8 cellular contexts compared by ENCODE assay signal in genomic region chr7:23679898-23680416, GRCh38. TPM values are rescaled to one million over a fixed set of nuclear protein-coding genes. Genes with fewer than 3 reads are reported as not detected.
DNase-seq lines count a peak whose midpoint lies in the region; ATAC-seq, FAIRE-seq and TF ChIP-seq lines count a peak whose summit lies in the region.

FAM221A (plus strand) TSS chr7:23680199; CDS start chr7:23680219, 20 bp downstream.

- WGBS in adrenal gland, 4 donors: 0 to 1% (median 0%) methylated on average over 3 to 53 of the region's 53 CpGs

- no peaks in the 10 kb centered on the region for H3K9me3 ChIP-seq in adrenal gland (replicated peaks in 1 of 3)
- H3K9me3 ChIP-seq in right atrium auricular region: no peaks in the 10 kb centered on the region

- in situ Hi-C loops in SK-MEL-5 (cut with HindIII; ENCODE audit: low pct_unique_long_range_greater_than_20kb, low sequenced_read_pairs): no loop called here

- H3K27ac ChIP-seq in adrenal gland (peak within 1 kb of the TSS in 4 of 5 donors; percentile 46 to 83 (median 68)), right atrium auricular region (peak within 1 kb of the TSS; percentile 88 to 90)

- DNase-seq in EH (ENCODE audit: low read depth) (peak; percentile 62), Kasumi-1 (lab: John Stamatoyannopoulos, UW) (peak; percentile 94 to 95), SK-MEL-5 (ENCODE audit: low read depth, low spot score) (peak; percentile 26), adrenal gland (peak; percentile 89 to 93 (median 91)), right atrium auricular region (ENCODE audit: low spot score) (peak; percentile 90), putamen (ENCODE audit: low spot score) (peak; percentile 89), urothelium cell line (ENCODE audit: low spot score) (peak; percentile 88)

- TF ChIP-seq CTCF in adrenal gland (IDR thresholded peaks at IDR 0.05) (peak; percentile 51 to 79 (median 70)), right atrium auricular region (IDR thresholded peaks at IDR 0.05) (peak; percentile 71 to 81)

- peak; percentile 82 for FAIRE-seq in urothelium cell line (lab: Jason Lieb, UNC)

- H3K36me3 ChIP-seq in adrenal gland (replicated peaks in 1 of 2) (no peaks in the 10 kb centered on the region), right atrium auricular region (no peaks in the 10 kb centered on the region)

- peaks cover 4 to 10% of the 10 kb centered on the region in 2 donors for H3K4me1 ChIP-seq in adrenal gland (replicated peaks in 1 of 2)
- peaks cover 0 to 17% of the 10 kb centered on the region in 2 donors for H3K4me1 ChIP-seq in right atrium auricular region

- peak within 1 kb of the TSS; percentile 12 to 74 (median 60) for H3K4me3 ChIP-seq in adrenal gland
- H3K4me3 ChIP-seq in right atrium auricular region: peak within 1 kb of the TSS; percentile 69 to 85

- H3K27me3 ChIP-seq in adrenal gland (no peaks in the 10 kb centered on the region), right atrium auricular region (no peaks in the 10 kb centered on the region)

- intact Hi-C loops in adrenal gland (cut with DNase I): loop anchor here in 1 of 2 donors (5.0 kb wide), 1 partner anchor 83 kb away; the partner anchor contains the start of gene CCDC126

- ATAC-seq in GM21737 (IDR thresholded peaks at IDR 0.05; ENCODE audit: unreplicated experiment): peak; percentile 98

- no peak for TF ChIP-seq POLR2A in adrenal gland (IDR thresholded peaks at IDR 0.05)

RNA-seq across cellular contexts. Expression of gene FAM221A, which starts in this region (rescaled TPM):
- 0.50 and 0.51 TPM in 2 replicates for total RNA-seq in SK-MEL-5 (2014; rRNA removed; shearing (Covaris generic))
- 0.52 and 1.3 TPM in 2 replicates for polyA plus RNA-seq in SK-MEL-5 (2015; cell fraction: cytosol; rRNA removed)
- polyA plus RNA-seq in SK-MEL-5 (2015; cell fraction: nucleus; rRNA removed): 4.7 and 6.7 TPM in 2 replicates
- 1 to 10 TPM; 1.3 to 4.9 (median 4.0) TPM for total RNA-seq in adrenal gland
- 1 to 10 TPM; 4.3 to 5.6 (median 5.2) TPM for polyA plus RNA-seq in adrenal gland
- total RNA-seq in right atrium auricular region: 1 to 10 TPM; 5.5 to 6.5 TPM

Comparison
In these comparisons a context has a peak if more than half of its experiments do, and no peak if none do; other contexts are left out.
1. Peak in every context shown above with its lines: DNase-seq, ATAC-seq, H3K4me3 ChIP-seq and H3K27ac ChIP-seq.
2. DNase-seq: peak in every context shown above with its lines; median percentile 94 in Kasumi-1; 91 in adrenal gland; 90 in right atrium auricular region; 89 in putamen; 88 in urothelium cell line; 62 in EH; 26 in SK-MEL-5.